Comparison of ENCODE assay signal across 1 cellular context in genomic region chr10:43420369-43421200, GRCh38.
TF ChIP-seq lines count a peak whose summit lies in the region.

No MANE protein-coding gene starts in this region.

TF ChIP-seq in K562, 482 proteins besides CTCF, POLR2A, EP300 and RAD21 (continued from another document and continues in another):
- TF ChIP-seq ILF3 (IDR thresholded peaks at IDR 0.05; ENCODE audit: borderline replicate concordance): no peak
- no peak for TF ChIP-seq ZBTB1 (CRISPR knock-in tag; IDR thresholded peaks at IDR 0.05; ENCODE audit: borderline replicate concordance, low read depth)
- no peak; the same call in 1 of the 2 replicates for TF ChIP-seq CC2D1A (IDR thresholded peaks at IDR 0.05)
- no peak for TF ChIP-seq RBM15 (IDR thresholded peaks at IDR 0.05; ENCODE audit: insufficient read depth, low read length)
- TF ChIP-seq HDAC2 (IDR thresholded peaks at IDR 0.05): peak; percentile 73; the same call in 1 of the 2 replicates
- TF ChIP-seq KLF16 (IDR thresholded peaks at IDR 0.05): no peak
- no peak for TF ChIP-seq NONO (IDR thresholded peaks at IDR 0.05; ENCODE audit: low read depth in 2 of 2, low read length in 1 of 2)
- TF ChIP-seq ZNF324 (CRISPR knock-in tag; IDR thresholded peaks at IDR 0.05): no peak
- no peak for TF ChIP-seq MEIS2 (IDR thresholded peaks at IDR 0.05; ENCODE audit: partially characterized antibody)
- TF ChIP-seq TCFL5 (CRISPR knock-in tag; conservative IDR thresholded peaks at IDR 0.05): no peak
- peak; percentile 31; the same call in 1 of the 2 replicates for TF ChIP-seq OTX1 (CRISPR knock-in tag; IDR thresholded peaks at IDR 0.05)
- no peak for TF ChIP-seq KAT2B (IDR thresholded peaks at IDR 0.05; ENCODE audit: low read depth, low read length)
- no peak for TF ChIP-seq ZNF197 (CRISPR knock-in tag; IDR thresholded peaks at IDR 0.05; ENCODE audit: low read depth)
- peak; percentile 40; the same call in 1 of the 2 replicates for TF ChIP-seq CHAMP1 (IDR thresholded peaks at IDR 0.05)
- no peak for TF ChIP-seq ZNF766 (CRISPR knock-in tag; conservative IDR thresholded peaks at IDR 0.05)
- no peak for TF ChIP-seq ZNF253 (CRISPR knock-in tag; conservative IDR thresholded peaks at IDR 0.05)
- TF ChIP-seq, protein P1, sequence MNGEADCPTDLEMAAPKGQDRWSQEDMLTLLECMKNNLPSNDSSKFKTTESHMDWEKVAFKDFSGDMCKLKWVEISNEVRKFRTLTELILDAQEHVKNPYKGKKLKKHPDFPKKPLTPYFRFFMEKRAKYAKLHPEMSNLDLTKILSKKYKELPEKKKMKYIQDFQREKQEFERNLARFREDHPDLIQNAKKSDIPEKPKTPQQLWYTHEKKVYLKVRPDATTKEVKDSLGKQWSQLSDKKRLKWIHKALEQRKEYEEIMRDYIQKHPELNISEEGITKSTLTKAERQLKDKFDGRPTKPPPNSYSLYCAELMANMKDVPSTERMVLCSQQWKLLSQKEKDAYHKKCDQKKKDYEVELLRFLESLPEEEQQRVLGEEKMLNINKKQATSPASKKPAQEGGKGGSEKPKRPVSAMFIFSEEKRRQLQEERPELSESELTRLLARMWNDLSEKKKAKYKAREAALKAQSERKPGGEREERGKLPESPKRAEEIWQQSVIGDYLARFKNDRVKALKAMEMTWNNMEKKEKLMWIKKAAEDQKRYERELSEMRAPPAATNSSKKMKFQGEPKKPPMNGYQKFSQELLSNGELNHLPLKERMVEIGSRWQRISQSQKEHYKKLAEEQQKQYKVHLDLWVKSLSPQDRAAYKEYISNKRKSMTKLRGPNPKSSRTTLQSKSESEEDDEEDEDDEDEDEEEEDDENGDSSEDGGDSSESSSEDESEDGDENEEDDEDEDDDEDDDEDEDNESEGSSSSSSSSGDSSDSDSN (IDR thresholded peaks at IDR 0.05; ENCODE audit: borderline replicate concordance in 1 of 2, low read depth in 2 of 2, low read length in 2 of 2): peak in 1 of 2 experiments; percentile 74; a peak in 2 of 4 replicates
- no peak for TF ChIP-seq RFX1 (IDR thresholded peaks at IDR 0.05)
- TF ChIP-seq NFE2L1 (tag; IDR thresholded peaks at IDR 0.05; ENCODE audit: borderline replicate concordance, low read depth): no peak
- TF ChIP-seq SREBF2 (CRISPR knock-in tag; IDR thresholded peaks at IDR 0.05): no peak
- TF ChIP-seq ZNF77 (CRISPR knock-in tag; IDR thresholded peaks at IDR 0.05): no peak
- TF ChIP-seq DDX20 (tag; IDR thresholded peaks at IDR 0.05; ENCODE audit: low read depth): no peak
- no peak for TF ChIP-seq SAFB (IDR thresholded peaks at IDR 0.05; ENCODE audit: borderline replicate concordance, low read depth, low read length)
- TF ChIP-seq, protein P2, sequence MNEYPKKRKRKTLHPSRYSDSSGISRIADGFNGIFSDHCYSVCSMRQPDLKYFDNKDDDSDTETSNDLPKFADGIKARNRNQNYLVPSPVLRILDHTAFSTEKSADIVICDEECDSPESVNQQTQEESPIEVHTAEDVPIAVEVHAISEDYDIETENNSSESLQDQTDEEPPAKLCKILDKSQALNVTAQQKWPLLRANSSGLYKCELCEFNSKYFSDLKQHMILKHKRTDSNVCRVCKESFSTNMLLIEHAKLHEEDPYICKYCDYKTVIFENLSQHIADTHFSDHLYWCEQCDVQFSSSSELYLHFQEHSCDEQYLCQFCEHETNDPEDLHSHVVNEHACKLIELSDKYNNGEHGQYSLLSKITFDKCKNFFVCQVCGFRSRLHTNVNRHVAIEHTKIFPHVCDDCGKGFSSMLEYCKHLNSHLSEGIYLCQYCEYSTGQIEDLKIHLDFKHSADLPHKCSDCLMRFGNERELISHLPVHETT (CRISPR knock-in tag; conservative IDR thresholded peaks at IDR 0.05 in 1 of 2, IDR thresholded peaks at IDR 0.05 in 1 of 2): no peak
- TF ChIP-seq MAX (CRISPR knock-in tag; IDR thresholded peaks at IDR 0.05): no peak; the same call in none of the 2 replicates
- no peak for TF ChIP-seq ARHGAP35 (IDR thresholded peaks at IDR 0.05; ENCODE audit: partially characterized antibody)
- TF ChIP-seq PML (IDR thresholded peaks at IDR 0.05; ENCODE audit: low read length): no peak
- no peak for TF ChIP-seq ZFP1 (CRISPR knock-in tag; IDR thresholded peaks at IDR 0.05)
- TF ChIP-seq, protein P3, sequence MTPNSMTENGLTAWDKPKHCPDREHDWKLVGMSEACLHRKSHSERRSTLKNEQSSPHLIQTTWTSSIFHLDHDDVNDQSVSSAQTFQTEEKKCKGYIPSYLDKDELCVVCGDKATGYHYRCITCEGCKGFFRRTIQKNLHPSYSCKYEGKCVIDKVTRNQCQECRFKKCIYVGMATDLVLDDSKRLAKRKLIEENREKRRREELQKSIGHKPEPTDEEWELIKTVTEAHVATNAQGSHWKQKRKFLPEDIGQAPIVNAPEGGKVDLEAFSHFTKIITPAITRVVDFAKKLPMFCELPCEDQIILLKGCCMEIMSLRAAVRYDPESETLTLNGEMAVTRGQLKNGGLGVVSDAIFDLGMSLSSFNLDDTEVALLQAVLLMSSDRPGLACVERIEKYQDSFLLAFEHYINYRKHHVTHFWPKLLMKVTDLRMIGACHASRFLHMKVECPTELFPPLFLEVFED (CRISPR knock-in tag; conservative IDR thresholded peaks at IDR 0.05): no peak
- peak; percentile 70; the same call in 1 of the 2 replicates for TF ChIP-seq NKRF (IDR thresholded peaks at IDR 0.05; ENCODE audit: borderline replicate concordance)
- peak; percentile 34; the same call in 1 of the 2 replicates for TF ChIP-seq ZKSCAN8 (CRISPR knock-in tag; IDR thresholded peaks at IDR 0.05)
- no peak for TF ChIP-seq ZZZ3 (IDR thresholded peaks at IDR 0.05)
- TF ChIP-seq ETS2 (tag; IDR thresholded peaks at IDR 0.05; ENCODE audit: borderline replicate concordance, poor library complexity, severe bottlenecking): no peak
- peak; percentile 82 for TF ChIP-seq ZNF395 (CRISPR knock-in tag; IDR thresholded peaks at IDR 0.05)
- no peak for TF ChIP-seq RNF2 (IDR thresholded peaks at IDR 0.05)
- no peak for TF ChIP-seq ZNF212 (CRISPR knock-in tag; IDR thresholded peaks at IDR 0.05)
- TF ChIP-seq, protein P4, sequence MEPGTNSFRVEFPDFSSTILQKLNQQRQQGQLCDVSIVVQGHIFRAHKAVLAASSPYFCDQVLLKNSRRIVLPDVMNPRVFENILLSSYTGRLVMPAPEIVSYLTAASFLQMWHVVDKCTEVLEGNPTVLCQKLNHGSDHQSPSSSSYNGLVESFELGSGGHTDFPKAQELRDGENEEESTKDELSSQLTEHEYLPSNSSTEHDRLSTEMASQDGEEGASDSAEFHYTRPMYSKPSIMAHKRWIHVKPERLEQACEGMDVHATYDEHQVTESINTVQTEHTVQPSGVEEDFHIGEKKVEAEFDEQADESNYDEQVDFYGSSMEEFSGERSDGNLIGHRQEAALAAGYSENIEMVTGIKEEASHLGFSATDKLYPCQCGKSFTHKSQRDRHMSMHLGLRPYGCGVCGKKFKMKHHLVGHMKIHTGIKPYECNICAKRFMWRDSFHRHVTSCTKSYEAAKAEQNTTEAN (CRISPR knock-in tag; IDR thresholded peaks at IDR 0.05): no peak
- TF ChIP-seq EHMT2 (IDR thresholded peaks at IDR 0.05): 0 out of 2 replicates have a peak, but pooled peaks have one; percentile 19
- peak; percentile 82; the same call in 1 of the 2 replicates for TF ChIP-seq ARID3B (CRISPR knock-in tag; IDR thresholded peaks at IDR 0.05; ENCODE audit: borderline replicate concordance)
- peak; percentile 76 for TF ChIP-seq EP400 (IDR thresholded peaks at IDR 0.05)
- TF ChIP-seq ARID1B (IDR thresholded peaks at IDR 0.05): peak; percentile 66
- TF ChIP-seq, protein P5, sequence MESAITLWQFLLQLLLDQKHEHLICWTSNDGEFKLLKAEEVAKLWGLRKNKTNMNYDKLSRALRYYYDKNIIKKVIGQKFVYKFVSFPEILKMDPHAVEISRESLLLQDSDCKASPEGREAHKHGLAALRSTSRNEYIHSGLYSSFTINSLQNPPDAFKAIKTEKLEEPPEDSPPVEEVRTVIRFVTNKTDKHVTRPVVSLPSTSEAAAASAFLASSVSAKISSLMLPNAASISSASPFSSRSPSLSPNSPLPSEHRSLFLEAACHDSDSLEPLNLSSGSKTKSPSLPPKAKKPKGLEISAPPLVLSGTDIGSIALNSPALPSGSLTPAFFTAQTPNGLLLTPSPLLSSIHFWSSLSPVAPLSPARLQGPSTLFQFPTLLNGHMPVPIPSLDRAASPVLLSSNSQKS (CRISPR knock-in tag; IDR thresholded peaks at IDR 0.05): no peak
- TF ChIP-seq RAD51 (IDR thresholded peaks at IDR 0.05; ENCODE audit: borderline replicate concordance, low read depth): peak; percentile 66; the same call in 1 of the 2 replicates
- TF ChIP-seq, protein P6, sequence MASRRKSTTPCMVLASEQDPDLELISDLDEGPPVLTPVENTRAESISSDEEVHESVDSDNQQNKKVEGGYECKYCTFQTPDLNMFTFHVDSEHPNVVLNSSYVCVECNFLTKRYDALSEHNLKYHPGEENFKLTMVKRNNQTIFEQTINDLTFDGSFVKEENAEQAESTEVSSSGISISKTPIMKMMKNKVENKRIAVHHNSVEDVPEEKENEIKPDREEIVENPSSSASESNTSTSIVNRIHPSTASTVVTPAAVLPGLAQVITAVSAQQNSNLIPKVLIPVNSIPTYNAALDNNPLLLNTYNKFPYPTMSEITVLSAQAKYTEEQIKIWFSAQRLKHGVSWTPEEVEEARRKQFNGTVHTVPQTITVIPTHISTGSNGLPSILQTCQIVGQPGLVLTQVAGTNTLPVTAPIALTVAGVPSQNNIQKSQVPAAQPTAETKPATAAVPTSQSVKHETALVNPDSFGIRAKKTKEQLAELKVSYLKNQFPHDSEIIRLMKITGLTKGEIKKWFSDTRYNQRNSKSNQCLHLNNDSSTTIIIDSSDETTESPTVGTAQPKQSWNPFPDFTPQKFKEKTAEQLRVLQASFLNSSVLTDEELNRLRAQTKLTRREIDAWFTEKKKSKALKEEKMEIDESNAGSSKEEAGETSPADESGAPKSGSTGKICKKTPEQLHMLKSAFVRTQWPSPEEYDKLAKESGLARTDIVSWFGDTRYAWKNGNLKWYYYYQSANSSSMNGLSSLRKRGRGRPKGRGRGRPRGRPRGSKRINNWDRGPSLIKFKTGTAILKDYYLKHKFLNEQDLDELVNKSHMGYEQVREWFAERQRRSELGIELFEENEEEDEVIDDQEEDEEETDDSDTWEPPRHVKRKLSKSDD (conservative IDR thresholded peaks at IDR 0.05; ENCODE audit: low read length): no peak
- peak; percentile 70 for TF ChIP-seq ZNF316 (IDR thresholded peaks at IDR 0.05)
- no peak for TF ChIP-seq KAT7 (CRISPR knock-in tag; IDR thresholded peaks at IDR 0.05; ENCODE audit: borderline replicate concordance)
- TF ChIP-seq RBM34 (IDR thresholded peaks at IDR 0.05; ENCODE audit: borderline replicate concordance, insufficient read depth, low read length): no peak
- TF ChIP-seq POLR2AphosphoS5 (IDR thresholded peaks at IDR 0.05; ENCODE audit: control insufficient read depth, insufficient read depth, low read depth, low read length): no peak
- no peak for TF ChIP-seq NCOA2 (IDR thresholded peaks at IDR 0.05; ENCODE audit: partially characterized antibody in 2 of 2)
- no peak for TF ChIP-seq BACH1 (tag; IDR thresholded peaks at IDR 0.05)
